ENCODE assay signal across 17 cellular contexts in genomic region chr4:183326387-183326786, GRCh38. TPM values are rescaled to one million over a fixed set of nuclear protein-coding genes. Genes with fewer than 3 reads are reported as not detected.
"Had no signal": no experiment of that assay in that cellular context is flagged by ENCODE, and none has a peak within 500 bp of the region (broad histone marks: within the 10 kb centered on the region; RNA-seq: fewer than 3 reads in every experiment).

No MANE protein-coding gene starts in this region.

RNA-seq across cellular contexts. Expression of gene CLDN24, which starts 4.2 kb away (rescaled TPM):
- total RNA-seq: cerebellum, dermis blood vessel endothelial cell, esophagus squamous epithelium, gastrocnemius medialis, glomerular endothelial cell, heart right ventricle, kidney epithelial cell, left cardiac atrium, left lung, left ventricle myocardium superior, lower leg skin, lower lobe of right lung, mammary epithelial cell, mononuclear cell, mucosa of gallbladder had no signal
- polyA plus RNA-seq: heart right ventricle, keratinocyte, mammary epithelial cell had no signal

RNA-seq across cellular contexts. Expression of gene CLDN22, which starts 6.3 kb away (rescaled TPM):
- total RNA-seq: cerebellum, dermis blood vessel endothelial cell, dorsolateral prefrontal cortex, gastrocnemius medialis, glomerular endothelial cell, heart right ventricle, kidney epithelial cell, left cardiac atrium, left lung, left ventricle myocardium superior, lower leg skin, lower lobe of right lung, mammary epithelial cell, mononuclear cell, mucosa of gallbladder had no signal
- polyA plus RNA-seq: heart right ventricle, mammary epithelial cell had no signal
